Comparison of ENCODE assay signal across 13 cellular contexts in the genomic region with DNA sequence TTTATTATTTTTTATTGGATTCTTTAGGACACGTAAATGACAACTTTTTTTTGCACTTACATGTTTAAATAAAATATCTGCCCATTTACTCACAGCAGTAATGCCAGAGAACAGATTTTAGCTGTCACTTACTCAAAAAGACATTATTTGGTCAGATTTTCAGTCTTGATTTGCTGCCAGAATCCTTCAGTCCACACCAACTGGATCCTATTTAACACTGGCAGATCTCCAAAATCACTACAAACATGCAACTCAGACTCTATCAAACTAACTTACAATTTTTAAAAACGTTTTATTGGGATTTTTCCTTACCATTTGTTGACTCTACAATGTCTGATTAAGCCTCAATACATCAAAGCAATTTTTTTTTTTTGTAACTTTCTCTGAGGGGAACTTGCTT. TPM values are rescaled to one million over a fixed set of nuclear protein-coding genes. Genes with fewer than 3 reads are reported as not detected.
DNase-seq lines count a peak whose midpoint lies in the region; ATAC-seq and TF ChIP-seq lines count a peak whose summit lies in the region.
"Had no signal": no experiment of that assay in that cellular context is flagged by ENCODE, and none has a peak within 500 bp of the region (broad histone marks: within the 10 kb centered on the region; RNA-seq: fewer than 3 reads in every experiment).

No MANE protein-coding gene starts in this region.

- peaks cover 54% of the 10 kb centered on the region for H3K4me1 ChIP-seq in Loucy (ENCODE audit: insufficient read depth, low read length, poor library complexity, severe bottlenecking)
- H3K4me1 ChIP-seq: ascending aorta had no signal

- in situ Hi-C loops in astrocyte of the cerebellum (cut with HindIII; ENCODE audit: low sequenced_read_pairs): no loop called here

- H3K9ac ChIP-seq in Loucy (ENCODE audit: low read depth, low read length, poor library complexity, severe bottlenecking): peak overlapping the region; percentile 1

- H3K4me2 ChIP-seq in Loucy (ENCODE audit: low read depth, low read length, poor library complexity, severe bottlenecking): peak overlapping the region; percentile 31

- H3K4me3 ChIP-seq in BJ (ENCODE audit: low read depth, low read length) (no peak overlapping the region), Loucy (ENCODE audit: low read length, poor library complexity, severe bottlenecking) (no peak overlapping the region), astrocyte of the cerebellum (ENCODE audit: low read depth, low read length) (no peak overlapping the region)
- H3K4me3 ChIP-seq: ascending aorta, skin epidermis had no signal

- DNase-seq in BJ (ENCODE audit: low read depth): peak; percentile 55
- peak; percentile 49 for DNase-seq in astrocyte of the cerebellum (ENCODE audit: low read depth)
- peak; percentile 84 to 87 for DNase-seq in lung microvascular endothelial cell (ENCODE audit: low read depth in 2 of 2)
- DNase-seq in activated T-cell treated with anti-CD3 and anti-CD28 coated beads, Interleukin-2, amount 50 U/mL, for 48 hours: no peak
- no peak for DNase-seq in posterior cingulate gyrus
- DNase-seq: T-helper 17 cell had no signal

- no peaks in the 10 kb centered on the region for H3K36me3 ChIP-seq in BJ (ENCODE audit: control insufficient read depth, insufficient read depth, low read length)
- H3K36me3 ChIP-seq in Loucy (ENCODE audit: insufficient read depth, low read length): no peaks in the 10 kb centered on the region
- H3K36me3 ChIP-seq: ascending aorta had no signal

- intact Hi-C loops in posterior cingulate gyrus (cut with DNase I): no loop called here

- CTCF ChIA-PET in BJ (lab: Yijun Ruan, JAX): interaction anchor here (0.7 kb wide), 1 partner anchor 13 kb away, joined by 3 read pairs; no protein-coding TSS in a partner anchor

- H4K20me1 ChIP-seq in Loucy (ENCODE audit: insufficient read depth, low read length, poor library complexity, severe bottlenecking): no peaks in the 10 kb centered on the region

- peaks cover 6% of the 10 kb centered on the region; the same call in 1 of the 2 replicates for H3F3A ChIP-seq in Loucy (ENCODE audit: low read depth)

- no peaks in the 10 kb centered on the region for H3K9me3 ChIP-seq in Loucy (ENCODE audit: insufficient read depth, low read depth, low read length)
- H3K9me3 ChIP-seq: ascending aorta had no signal

- H3K27me3 ChIP-seq in BJ (ENCODE audit: control insufficient read depth, insufficient read depth, low read length): no peaks in the 10 kb centered on the region
- no peaks in the 10 kb centered on the region for H3K27me3 ChIP-seq in Loucy (ENCODE audit: insufficient read depth, low read length, poor library complexity, severe bottlenecking)
- H3K27me3 ChIP-seq: ascending aorta had no signal

- POLR2A ChIA-PET in BJ (lab: Charles Lee): interaction anchor here (0.5 kb wide), 1 partner anchor 303 kb away, joined by 7 read pairs; no protein-coding TSS in a partner anchor

- no peak overlapping the region; the same call in 1 of the 2 replicates for H2AFZ ChIP-seq in Loucy (ENCODE audit: low read length)

- ATAC-seq in GM21825 (IDR thresholded peaks at IDR 0.05; ENCODE audit: unreplicated experiment): no peak
- ATAC-seq in HG02885 (IDR thresholded peaks at IDR 0.05; ENCODE audit: poor library complexity, unreplicated experiment): no peak
- ATAC-seq: T-helper 17 cell had no signal

- TF ChIP-seq CTCF in BJ (IDR thresholded peaks at IDR 0.05; ENCODE audit: insufficient read depth, low read depth, low read length): no peak
- TF ChIP-seq CTCF in Loucy (conservative IDR thresholded peaks at IDR 0.05; ENCODE audit: low read length): no peak
- no peak for TF ChIP-seq CTCF in astrocyte of the cerebellum (IDR thresholded peaks at IDR 0.05; ENCODE audit: low read depth, low read length, missing control alignments)

- H3K79me2 ChIP-seq in Loucy (ENCODE audit: insufficient read depth, low read length): peaks cover 10% of the 10 kb centered on the region; the same call in 1 of the 2 replicates

- H3K9me2 ChIP-seq in Loucy (replicated peaks; ENCODE audit: low read depth, low read length): no peaks in the 10 kb centered on the region

RNA-seq across cellular contexts. Expression of a gene that starts 11.1 kb away (rescaled TPM):
- not detected in 2 replicates for polyA plus RNA-seq in BJ (2011; rRNA removed)
- polyA minus RNA-seq in BJ (2011; rRNA and poly(A)+ RNA removed): not detected in 2 replicates
- not detected in 2 replicates for total RNA-seq in lung microvascular endothelial cell
- total RNA-seq: ascending aorta, glomerular endothelial cell, mesenteric fat pad, T-helper 17 cell had no signal

Comparison
In these comparisons a context has a peak if more than half of its experiments do, and no peak if none do; other contexts are left out.
1. DNase-seq: peak in BJ (single experiment), astrocyte of the cerebellum (single experiment) and lung microvascular endothelial cell (2 of 2); none in activated T-cell treated with anti-CD3 and anti-CD28 coated beads, Interleukin-2, amount 50 U/mL, for 48 hours (0 of 2) and posterior cingulate gyrus (0 of 10).